ENCODE assay signal across 18 cellular contexts in the genomic region with DNA sequence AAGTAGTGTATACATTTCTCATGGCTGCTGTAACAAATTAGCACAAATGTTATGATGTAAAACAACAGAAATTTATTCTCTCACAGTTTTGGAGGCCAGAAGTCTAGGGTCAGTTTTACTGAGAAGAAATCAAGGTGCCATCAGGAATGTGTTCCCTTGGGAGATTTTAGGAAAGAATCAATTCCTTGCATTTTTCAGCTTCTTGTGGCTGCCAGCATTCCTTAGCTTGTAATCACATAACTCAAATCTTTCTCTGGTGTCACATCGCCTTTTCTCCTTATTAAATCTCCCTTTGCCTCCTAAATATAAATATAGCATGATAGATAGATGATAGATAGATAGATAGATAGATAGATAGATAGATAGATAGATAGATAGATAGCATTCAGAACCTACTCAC.
"Had no signal": no experiment of that assay in that cellular context is flagged by ENCODE, and none has a peak within 500 bp of the region (broad histone marks: within the 10 kb centered on the region; RNA-seq: fewer than 3 reads in every experiment).

No MANE protein-coding gene starts in this region.

- ATAC-seq: gastroesophageal sphincter, right lobe of liver had no signal

- H3K27me3 ChIP-seq: dorsolateral prefrontal cortex, gastroesophageal sphincter, right lobe of liver, spleen, stomach, testis had no signal

- H3K4me1 Mint-ChIP-seq: activated B cell treated with CpG ODN at 0.5 μM for 24 hours; activated naive CD8-positive, alpha-beta T cell treated with anti-CD3 and anti-CD28 coated beads, Interleukin-2, amount 10 ng/mL, durations not matched to agents 7 days and 5 days; nephron progenitor cell had no signal

- H3K36me3 ChIP-seq: gastroesophageal sphincter, left ventricle myocardium inferior, prostate gland, right lobe of liver, spleen, stomach had no signal

- H3K4me3 Mint-ChIP-seq: activated B cell treated with CpG ODN at 0.5 μM for 24 hours; activated naive CD8-positive, alpha-beta T cell treated with anti-CD3 and anti-CD28 coated beads, Interleukin-2, amount 10 ng/mL, durations not matched to agents 7 days and 5 days; nephron progenitor cell; T-helper 2 cell treated with Interferon-gamma antibody and Interleukin-4, amounts not matched to agents 5 μg/mL and 100 μg/mL, for 36 hours had no signal

- H3K36me3 Mint-ChIP-seq: activated naive CD8-positive, alpha-beta T cell treated with anti-CD3 and anti-CD28 coated beads, Interleukin-2, amount 10 ng/mL, durations not matched to agents 7 days and 5 days had no signal

- H3K4me1 ChIP-seq: gastroesophageal sphincter, left ventricle myocardium inferior, prostate gland, right lobe of liver, spleen, stomach, testis had no signal

- H3K9me3 Mint-ChIP-seq: activated B cell treated with CpG ODN at 0.5 μM for 24 hours; activated naive CD8-positive, alpha-beta T cell treated with anti-CD3 and anti-CD28 coated beads, Interleukin-2, amount 10 ng/mL, durations not matched to agents 7 days and 5 days; nephron progenitor cell had no signal

- H3K27ac Mint-ChIP-seq: activated B cell treated with CpG ODN at 0.5 μM for 24 hours; activated naive CD8-positive, alpha-beta T cell treated with anti-CD3 and anti-CD28 coated beads, Interleukin-2, amount 10 ng/mL, durations not matched to agents 7 days and 5 days; T-helper 2 cell treated with Interferon-gamma antibody and Interleukin-4, amounts not matched to agents 5 μg/mL and 100 μg/mL, for 36 hours had no signal

- H3K4me3 ChIP-seq: dorsolateral prefrontal cortex, gastroesophageal sphincter, left ventricle myocardium inferior, prostate gland, right lobe of liver, spleen, stomach, testis had no signal

- H3K27me3 Mint-ChIP-seq: activated B cell treated with CpG ODN at 0.5 μM for 24 hours; activated naive CD8-positive, alpha-beta T cell treated with anti-CD3 and anti-CD28 coated beads, Interleukin-2, amount 10 ng/mL, durations not matched to agents 7 days and 5 days had no signal

- DNase-seq: activated B cell treated with CpG ODN at 0.5 μM for 24 hours; activated CD4-positive, alpha-beta T cell treated with anti-CD3 and anti-CD28 coated beads for 48 hours; activated CD8-positive, alpha-beta memory T cell treated with anti-CD3 and anti-CD28 coated beads, Interleukin-2, amount 50 U/mL, for 48 hours; activated naive CD4-positive, alpha-beta T cell; activated naive CD8-positive, alpha-beta T cell treated with anti-CD3 and anti-CD28 coated beads, Interleukin-2, amount 10 ng/mL, durations not matched to agents 7 days and 5 days; anterior cingulate cortex; dorsolateral prefrontal cortex; erythroblast; left ventricle myocardium inferior; nephron progenitor cell; right lobe of liver; spleen; stimulated activated CD4-positive, alpha-beta T cell treated with anti-CD3 and anti-CD28 coated beads, Interleukin-1b, Interleukin-23, amount 100 ng/mL, for 48 hours; stomach; testis had no signal

- H3K27ac ChIP-seq: dorsolateral prefrontal cortex, gastroesophageal sphincter, left ventricle myocardium inferior, prostate gland, right lobe of liver, spleen, stomach, testis had no signal
